Comparison of ENCODE assay signal across 1 cellular context in the genomic region with DNA sequence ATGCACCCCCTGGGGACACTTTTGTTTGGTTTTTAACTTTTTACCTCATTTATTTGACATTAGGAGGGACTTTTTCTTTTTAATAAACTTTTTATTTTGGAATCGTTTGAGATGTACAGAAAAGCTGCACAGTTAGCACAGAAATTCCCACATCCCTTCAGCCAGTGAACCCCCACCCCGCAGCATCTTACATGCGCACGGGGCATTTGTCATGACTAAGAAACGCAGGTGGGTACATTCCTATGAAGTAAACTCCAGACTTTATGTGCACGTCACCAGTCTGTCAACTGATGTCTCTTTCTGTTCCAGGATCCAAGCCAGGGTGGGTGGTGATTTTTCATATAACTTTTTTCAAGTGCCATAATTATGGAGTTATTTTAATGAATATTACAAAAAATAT.
TF ChIP-seq lines count a peak whose summit lies in the region.

No MANE protein-coding gene starts in this region.

TF ChIP-seq in H1, 55 proteins besides CTCF, POLR2A, EP300 and RAD21:
- TF ChIP-seq SP2 (IDR thresholded peaks at IDR 0.05; ENCODE audit: low read length) (no peak), YY1 (IDR thresholded peaks at IDR 0.05; ENCODE audit: low read depth, low read length) (no peak), BACH1 (IDR thresholded peaks at IDR 0.05; ENCODE audit: low read length) (no peak), RXRA (IDR thresholded peaks at IDR 0.05; ENCODE audit: insufficient read depth, low read depth, low read length) (no peak), PHF8 (conservative IDR thresholded peaks at IDR 0.05; ENCODE audit: low read depth, low read length) (no peak), RNF2 (IDR thresholded peaks at IDR 0.05; ENCODE audit: borderline replicate concordance, low read depth, low read length, missing control alignments, poor library complexity, severe bottlenecking) (no peak), GTF2F1 (IDR thresholded peaks at IDR 0.05; ENCODE audit: borderline replicate concordance, low read depth, low read length) (no peak), CBX8 (IDR thresholded peaks at IDR 0.05; ENCODE audit: borderline replicate concordance, low read depth, low read length) (no peak), TAF1 (IDR thresholded peaks at IDR 0.05; ENCODE audit: low read depth, low read length) (no peak), HDAC6 (IDR thresholded peaks at IDR 0.05; ENCODE audit: low read depth, low read length) (no peak), JUN (IDR thresholded peaks at IDR 0.05; ENCODE audit: low read depth, low read length) (no peak), POU5F1 (IDR thresholded peaks at IDR 0.05; ENCODE audit: low read depth, low read length) (no peak)
- TF ChIP-seq, protein P1, sequence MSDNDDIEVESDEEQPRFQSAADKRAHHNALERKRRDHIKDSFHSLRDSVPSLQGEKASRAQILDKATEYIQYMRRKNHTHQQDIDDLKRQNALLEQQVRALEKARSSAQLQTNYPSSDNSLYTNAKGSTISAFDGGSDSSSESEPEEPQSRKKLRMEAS (IDR thresholded peaks at IDR 0.05), result no peak
- TF ChIP-seq, protein P2, sequence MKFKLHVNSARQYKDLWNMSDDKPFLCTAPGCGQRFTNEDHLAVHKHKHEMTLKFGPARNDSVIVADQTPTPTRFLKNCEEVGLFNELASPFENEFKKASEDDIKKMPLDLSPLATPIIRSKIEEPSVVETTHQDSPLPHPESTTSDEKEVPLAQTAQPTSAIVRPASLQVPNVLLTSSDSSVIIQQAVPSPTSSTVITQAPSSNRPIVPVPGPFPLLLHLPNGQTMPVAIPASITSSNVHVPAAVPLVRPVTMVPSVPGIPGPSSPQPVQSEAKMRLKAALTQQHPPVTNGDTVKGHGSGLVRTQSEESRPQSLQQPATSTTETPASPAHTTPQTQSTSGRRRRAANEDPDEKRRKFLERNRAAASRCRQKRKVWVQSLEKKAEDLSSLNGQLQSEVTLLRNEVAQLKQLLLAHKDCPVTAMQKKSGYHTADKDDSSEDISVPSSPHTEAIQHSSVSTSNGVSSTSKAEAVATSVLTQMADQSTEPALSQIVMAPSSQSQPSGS (IDR thresholded peaks at IDR 0.05; ENCODE audit: low read length), result no peak
- TF ChIP-seq, protein P3, sequence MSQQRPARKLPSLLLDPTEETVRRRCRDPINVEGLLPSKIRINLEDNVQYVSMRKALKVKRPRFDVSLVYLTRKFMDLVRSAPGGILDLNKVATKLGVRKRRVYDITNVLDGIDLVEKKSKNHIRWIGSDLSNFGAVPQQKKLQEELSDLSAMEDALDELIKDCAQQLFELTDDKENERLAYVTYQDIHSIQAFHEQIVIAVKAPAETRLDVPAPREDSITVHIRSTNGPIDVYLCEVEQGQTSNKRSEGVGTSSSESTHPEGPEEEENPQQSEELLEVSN (IDR thresholded peaks at IDR 0.05), result no peak
